ENCODE assay signal across 26 cellular contexts in the genomic region with DNA sequence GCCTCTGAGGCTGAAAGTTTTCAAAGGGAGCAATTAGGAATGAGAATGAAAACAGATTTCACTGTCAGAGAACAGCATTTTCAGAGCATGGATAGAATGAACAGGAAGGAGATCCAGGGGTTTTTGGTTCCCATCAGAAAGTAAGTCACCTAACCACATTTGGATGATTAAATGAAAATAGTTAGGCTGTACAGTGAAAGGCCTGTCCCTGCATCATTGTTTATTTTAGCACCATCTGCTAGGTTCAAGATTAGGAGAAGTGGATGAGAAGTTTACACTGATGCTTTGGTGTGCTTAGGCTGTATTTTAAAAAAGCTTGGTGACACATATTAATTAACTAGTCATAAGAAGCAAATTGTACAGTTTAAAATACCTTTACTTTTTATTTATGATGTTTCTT.
DNase-seq lines count a peak whose midpoint lies in the region; ATAC-seq and TF ChIP-seq lines count a peak whose summit lies in the region.
"Had no signal": no experiment of that assay in that cellular context is flagged by ENCODE, and none has a peak within 500 bp of the region (broad histone marks: within the 10 kb centered on the region; RNA-seq: fewer than 3 reads in every experiment).

No MANE protein-coding gene starts in this region.

- no peaks in the 10 kb centered on the region for H3K9me3 ChIP-seq in SJCRH30 (replicated peaks)
- H3K9me3 ChIP-seq in smooth muscle cell (replicated peaks; ENCODE audit: low read depth): no peaks in the 10 kb centered on the region
- H3K9me3 ChIP-seq in right cardiac atrium (ENCODE audit: control insufficient read depth, low read length): no peaks in the 10 kb centered on the region
- H3K9me3 ChIP-seq: Caco-2, pancreas, upper lobe of right lung had no signal

- no peaks in the 10 kb centered on the region for H3K79me2 ChIP-seq in smooth muscle cell (ENCODE audit: low read depth)

- 0 out of 2 replicates have a peak overlapping the region, but pooled peaks have one; percentile 14 for H3K27ac ChIP-seq in SJCRH30
- H3K27ac ChIP-seq in smooth muscle cell (ENCODE audit: low read depth): no peak overlapping the region
- no peak overlapping the region for H3K27ac ChIP-seq in substantia nigra (ENCODE audit: low read depth, low read length, poor library complexity, severe bottlenecking)
- no peak overlapping the region for H3K27ac ChIP-seq in right cardiac atrium (ENCODE audit: low read length)
- H3K27ac ChIP-seq in foreskin keratinocyte: no peak overlapping the region
- H3K27ac ChIP-seq: epithelial cell of prostate, pancreas, upper lobe of right lung had no signal

- H3K4me2 ChIP-seq in smooth muscle cell: no peak overlapping the region

- peaks cover 18% of the 10 kb centered on the region for H3F3A ChIP-seq in smooth muscle cell (ENCODE audit: low read depth)

- ATAC-seq in right cardiac atrium (no peak), foreskin keratinocyte (no peak)
- ATAC-seq: naive thymus-derived CD8-positive, alpha-beta T cell; pancreas; upper lobe of right lung had no signal

- TF ChIP-seq CTCF in fibroblast of mammary gland (conservative IDR thresholded peaks at IDR 0.05; ENCODE audit: control insufficient read depth, insufficient read depth, low read depth, low read length) (no peak), smooth muscle cell (IDR thresholded peaks at IDR 0.05; ENCODE audit: borderline replicate concordance, insufficient read depth, poor library complexity, severe bottlenecking) (no peak), foreskin keratinocyte (conservative IDR thresholded peaks at IDR 0.05) (no peak)

- intact Hi-C loops in right cardiac atrium (cut with DNase I): no loop called here

- no peaks in the 10 kb centered on the region for H4K20me1 ChIP-seq in smooth muscle cell (ENCODE audit: low read depth)

- H3K4me3 ChIP-seq in SJCRH30: no peak overlapping the region
- no peak overlapping the region for H3K4me3 ChIP-seq in fibroblast of mammary gland (ENCODE audit: control insufficient read depth, low read depth, low read length)
- no peak overlapping the region for H3K4me3 ChIP-seq in smooth muscle cell
- no peak overlapping the region for H3K4me3 ChIP-seq in right cardiac atrium (ENCODE audit: low read length)
- H3K4me3 ChIP-seq: pancreas, upper lobe of right lung had no signal

- H3K9ac ChIP-seq in smooth muscle cell (ENCODE audit: low read depth): no peak overlapping the region

- DNase-seq in NCI-H510A treated with DMSO at 0.1 percent for 48 hours (lab: John Stamatoyannopoulos, UW): peak; percentile 8
- DNase-seq in NCI-H510A (lab: John Stamatoyannopoulos, UW): no peak
- peak in 1 of 2 experiments; percentile 52 for DNase-seq in SJCRH30
- peak; percentile 52 for DNase-seq in fibroblast of mammary gland (ENCODE audit: low read depth)
- no peak for DNase-seq in smooth muscle cell (lab: John Stamatoyannopoulos, UW; ENCODE audit: unreplicated experiment)
- no peak for DNase-seq in substantia nigra (lab: John Stamatoyannopoulos, UW)
- no peak for DNase-seq in right cardiac atrium
- DNase-seq in foreskin keratinocyte: no peak
- DNase-seq: 8988T; amniotic stem cell; Caco-2; foreskin fibroblast; GOT3; head of caudate nucleus; Kasumi-1; kidney; MV-4-11; naive thymus-derived CD8-positive, alpha-beta T cell; NCI-H1436; NCI-H2081; pancreas; SHP77 treated with DMSO at 0.1 percent for 48 hours; small intestine; stimulated activated naive CD4-positive, alpha-beta T cell treated with Interleukin-2 at 50 U/mL for 16 hours; upper lobe of right lung had no signal

- H3K27me3 ChIP-seq in SJCRH30 (no peaks in the 10 kb centered on the region), smooth muscle cell (ENCODE audit: low read depth) (no peaks in the 10 kb centered on the region), right cardiac atrium (ENCODE audit: control insufficient read depth, insufficient read depth) (no peaks in the 10 kb centered on the region), foreskin keratinocyte (no peaks in the 10 kb centered on the region)
- H3K27me3 ChIP-seq: pancreas, upper lobe of right lung had no signal

- H3K36me3 ChIP-seq in SJCRH30 (no peaks in the 10 kb centered on the region), smooth muscle cell (ENCODE audit: low read depth) (no peaks in the 10 kb centered on the region)
- H3K36me3 ChIP-seq: pancreas, upper lobe of right lung had no signal

- peaks cover 33% of the 10 kb centered on the region for H3K4me1 ChIP-seq in SJCRH30
- H3K4me1 ChIP-seq in smooth muscle cell (ENCODE audit: low read depth): peaks cover 57% of the 10 kb centered on the region
- no peaks in the 10 kb centered on the region for H3K4me1 ChIP-seq in right cardiac atrium (ENCODE audit: control insufficient read depth, insufficient read depth, low read length)
- no peaks in the 10 kb centered on the region for H3K4me1 ChIP-seq in foreskin keratinocyte
- H3K4me1 ChIP-seq: Caco-2, pancreas had no signal

- H2AFZ ChIP-seq in smooth muscle cell (ENCODE audit: low read depth): peak overlapping the region; percentile 2

Comparison
In these comparisons a context has a peak if more than half of its experiments do, and no peak if none do; other contexts are left out.
1. DNase-seq: peak in NCI-H510A treated with DMSO at 0.1 percent for 48 hours (single experiment) and fibroblast of mammary gland (single experiment); none in NCI-H510A (single experiment), smooth muscle cell (single experiment), substantia nigra (0 of 49), right cardiac atrium (0 of 3) and foreskin keratinocyte (0 of 2).